In genomic region chr5:137629646-137630045, GRCh38 we compare ENCODE assay signal across 8 cellular contexts.
DNase-seq lines count a peak whose midpoint lies in the region; ATAC-seq and TF ChIP-seq lines count a peak whose summit lies in the region.

No MANE protein-coding gene starts in this region.

- H3K27me3 ChIP-seq in SJCRH30, result peaks cover 8% of the 10 kb centered on the region; the same call in 1 of the 2 replicates
- no peaks in the 10 kb centered on the region for H3K27me3 ChIP-seq in lung (ENCODE audit: control insufficient read depth, insufficient read depth)
- H3K27me3 ChIP-seq in aorta (ENCODE audit: control insufficient read depth in 1 of 2, insufficient read depth in 2 of 2, low read length in 1 of 2), result no peaks in the 10 kb centered on the region

- intact Hi-C loops in aorta (cut with DNase I), result loop anchor here (2.0 to 10.0 kb wide), 5 partner anchors 38 to 195 kb away; no protein-coding TSS in a partner anchor

- WGBS in lung, 2 donors, result 19 to 35% methylated on average over 4 of the region's 4 CpGs
- 2 to 5% methylated on average over 4 of the region's 4 CpGs for WGBS in aorta, 2 donors

- no peaks in the 10 kb centered on the region for H3K36me3 ChIP-seq in SJCRH30
- no peaks in the 10 kb centered on the region for H3K36me3 ChIP-seq in lung (ENCODE audit: control insufficient read depth in 2 of 2, insufficient read depth in 2 of 2, low read length in 2 of 2)
- no peaks in the 10 kb centered on the region for H3K36me3 ChIP-seq in aorta (ENCODE audit: control insufficient read depth in 1 of 2, insufficient read depth in 2 of 2, low read length in 1 of 2)

- H3K4me3 ChIP-seq in SJCRH30 (no peak overlapping the region), lung (no peak overlapping the region), aorta (ENCODE audit: low read length in 2 of 2) (no peak overlapping the region)

- H3K9me3 ChIP-seq in SJCRH30 (replicated peaks) (0 out of 2 replicates have a peak, but pooled peaks cover 3% of the 10 kb centered on the region), lung (ENCODE audit: control insufficient read depth in 2 of 2, insufficient read depth in 1 of 2, low read length in 1 of 2) (no peaks in the 10 kb centered on the region), aorta (ENCODE audit: control insufficient read depth, low read length) (no peaks in the 10 kb centered on the region)

- ATAC-seq in lung (ENCODE audit: insufficient read depth, low FRiP score) (peak; percentile 68), aorta (ENCODE audit: low FRiP score) (peak; percentile 84)

- H3K27ac ChIP-seq in SJCRH30 (no peak overlapping the region), lung (ENCODE audit: low read depth in 1 of 2, low read length in 1 of 2) (no peak overlapping the region), aorta (ENCODE audit: low read depth in 1 of 2, low read length in 2 of 2) (peak overlapping the region; percentile 86 to 98)

- H3K4me1 ChIP-seq in SJCRH30, result no peaks in the 10 kb centered on the region
- H3K4me1 ChIP-seq in lung (ENCODE audit: control insufficient read depth in 2 of 2, insufficient read depth in 2 of 2, low read length in 2 of 2), result peaks cover 0 to 6% of the 10 kb centered on the region in 2 donors
- peaks cover 2 to 5% of the 10 kb centered on the region in 2 donors for H3K4me1 ChIP-seq in aorta (ENCODE audit: control insufficient read depth in 1 of 2, insufficient read depth in 2 of 2, low read length in 2 of 2)

- DNase-seq in D341Med (ENCODE audit: low spot score) (peak; percentile 69), GM19240 (ENCODE audit: insufficient read length, low spot score) (peak; percentile 59), LoVo (ENCODE audit: low spot score) (peak; percentile 69), SJCRH30 (peak; percentile 10 to 65), lung (ENCODE audit: low spot score) (peak; percentile 30), aorta (no peak), islet precursor cell (no peak)
- peak; percentile 24 for DNase-seq in effector CD4-positive, alpha-beta T cell

- TF ChIP-seq CTCF in lung (IDR thresholded peaks at IDR 0.05; ENCODE audit: control extremely low read depth, extremely low read depth), result peak; percentile 85

Comparison
In these comparisons a context has a peak if more than half of its experiments do, and no peak if none do; other contexts are left out.
1. DNase-seq: peak in D341Med (single experiment), GM19240 (single experiment), LoVo (single experiment), SJCRH30 (2 of 2), effector CD4-positive, alpha-beta T cell (single experiment) and lung (single experiment); none in aorta (0 of 2) and islet precursor cell (single experiment).
2. H3K27ac ChIP-seq: peak in aorta (2 of 2); none in SJCRH30 (single experiment) and lung (0 of 2).